In the genomic region with DNA sequence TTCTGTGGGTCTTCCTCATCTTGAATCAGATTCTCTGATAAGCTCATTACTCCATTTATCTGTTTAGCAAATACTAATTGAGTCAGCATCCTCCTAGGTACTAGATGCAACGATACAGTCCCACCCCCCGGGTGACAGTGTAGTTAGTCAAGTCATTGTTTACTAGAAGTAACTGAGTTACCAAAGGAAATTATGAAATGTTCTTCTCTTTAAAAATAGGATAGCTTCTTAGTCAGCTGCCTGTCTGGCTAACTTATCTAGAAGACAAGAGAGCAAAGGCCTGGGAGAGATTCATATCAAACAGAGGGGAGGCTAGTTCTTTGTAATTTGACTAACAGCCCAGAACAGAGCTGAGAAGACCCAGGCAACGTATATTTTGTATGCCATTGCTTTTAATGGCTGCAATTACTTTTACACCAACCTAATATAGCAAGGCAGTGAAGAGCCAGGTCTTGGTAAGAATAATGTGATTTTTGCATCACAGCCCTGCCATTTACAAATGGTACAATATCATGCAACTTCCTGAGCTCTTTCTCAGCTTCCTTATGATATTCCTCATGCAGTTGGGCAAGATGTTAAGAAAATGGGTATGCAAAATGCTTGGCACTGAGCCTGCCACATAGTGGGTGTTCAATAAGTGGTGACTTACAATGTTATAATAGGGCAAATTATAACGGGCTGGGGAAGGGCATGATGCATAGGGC, we compare ENCODE assay signal across 11 cellular contexts.
DNase-seq lines count a peak whose midpoint lies in the region; ATAC-seq and TF ChIP-seq lines count a peak whose summit lies in the region.
"Had no signal": no experiment of that assay in that cellular context is flagged by ENCODE, and none has a peak within 500 bp of the region (broad histone marks: within the 10 kb centered on the region; RNA-seq: fewer than 3 reads in every experiment).

No MANE protein-coding gene starts in this region.

- TF ChIP-seq CTCF in AG04449 (IDR thresholded peaks at IDR 0.05; ENCODE audit: insufficient read depth, low read length, missing control alignments), result no peak
- no peak for TF ChIP-seq CTCF in hepatocyte (IDR thresholded peaks at IDR 0.05; ENCODE audit: poor library complexity)
- TF ChIP-seq CTCF in left ventricle myocardium inferior (IDR thresholded peaks at IDR 0.05; ENCODE audit: borderline replicate concordance), result no peak
- no peak for TF ChIP-seq CTCF in A673 (conservative IDR thresholded peaks at IDR 0.05; ENCODE audit: low read depth, low read length)

- no peaks in the 10 kb centered on the region for H3K36me3 ChIP-seq in hepatocyte (replicated peaks; ENCODE audit: insufficient read depth, low read depth)
- H3K36me3 ChIP-seq in left ventricle myocardium inferior, result no peaks in the 10 kb centered on the region
- H3K36me3 ChIP-seq in A673 (ENCODE audit: insufficient read depth, low read length, poor library complexity, severe bottlenecking), result no peaks in the 10 kb centered on the region

- 33% methylated on average over 4 of the region's 4 CpGs for WGBS in hepatocyte (ENCODE audit: low lambda C conversion rate, missing lambda C conversion rate)

- BruUV-seq in A673 (replicated peaks; lab: Mats Ljungman, UMichigan), result no TSS peak

- POLR2A ChIA-PET in AG04449 (lab: Yijun Ruan, JAX), result interaction anchor here (0.7 to 1.2 kb wide), 4 partner anchors 40 to 319 kb away, joined by 3 to 8 read pairs (median 6); a partner anchor contains a TSS
- POLR2A ChIA-PET in A673 (lab: Charles Lee; ENCODE audit: low non-redundant PET), result no interaction called here

- H3K27ac Mint-ChIP-seq in T-helper 2 cell treated with Interferon-gamma antibody and Interleukin-4, amounts not matched to agents 5 μg/mL and 100 μg/mL, for 36 hours, result no peak overlapping the region
- H3K27ac Mint-ChIP-seq: activated naive CD4-positive, alpha-beta T cell treated with anti-CD3 and anti-CD28 coated beads, Interleukin-2, amount 50 U/mL, for 24 hours had no signal

- H2AFZ ChIP-seq in hepatocyte, result no peak overlapping the region

- H3K4me3 ChIP-seq in AG04449 (ENCODE audit: low read depth, low read length), result no peak overlapping the region
- H3K4me3 ChIP-seq in hepatocyte, result no peak overlapping the region
- no peak overlapping the region for H3K4me3 ChIP-seq in left ventricle myocardium inferior
- no peak overlapping the region for H3K4me3 ChIP-seq in A673 (ENCODE audit: low read depth, low read length, poor library complexity, severe bottlenecking)

- no peak overlapping the region for H3K4me3 Mint-ChIP-seq in T-helper 2 cell treated with Interferon-gamma antibody and Interleukin-4, amounts not matched to agents 5 μg/mL and 100 μg/mL, for 36 hours
- H3K4me3 Mint-ChIP-seq: activated naive CD4-positive, alpha-beta T cell treated with anti-CD3 and anti-CD28 coated beads, Interleukin-2, amount 50 U/mL, for 24 hours had no signal

- H3K9me2 ChIP-seq in hepatocyte (replicated peaks; ENCODE audit: insufficient read depth), result no peaks in the 10 kb centered on the region

- CTCF ChIA-PET in AG04449 (lab: Yijun Ruan, JAX) (interaction anchor here (0.7 to 6.0 kb wide), 7 partner anchors 11 to 319 kb away, joined by 3 to 53 read pairs (median 10); no protein-coding TSS in a partner anchor), A673 (lab: Charles Lee) (interaction anchor here (0.7 kb wide), 1 partner anchor 117 kb away, joined by 10 read pairs; no protein-coding TSS in a partner anchor)

- DNase-seq in AG04449 (ENCODE audit: low read depth, low spot score) (peak; percentile 47), GM04503 (ENCODE audit: low read depth) (peak; percentile 71), hepatocyte (ENCODE audit: low spot score) (peak; percentile 28), left colon (no peak), left ventricle myocardium inferior (no peak), NCI-H1436 (lab: John Stamatoyannopoulos, UW) (no peak), A673 (ENCODE audit: low spot score) (no peak)
- DNase-seq in T-helper 2 cell treated with Interferon-gamma antibody and Interleukin-4, amounts not matched to agents 5 μg/mL and 100 μg/mL, for 36 hours (ENCODE audit: low spot score), result peak; percentile 35
- DNase-seq: foreskin melanocyte, NCI-H2081 treated with DMSO at 0.1 percent for 48 hours had no signal

- H3K4me1 Mint-ChIP-seq in T-helper 2 cell treated with Interferon-gamma antibody and Interleukin-4, amounts not matched to agents 5 μg/mL and 100 μg/mL, for 36 hours (ENCODE audit: low read depth), result peaks cover 5% of the 10 kb centered on the region
- H3K4me1 Mint-ChIP-seq: activated naive CD4-positive, alpha-beta T cell treated with anti-CD3 and anti-CD28 coated beads, Interleukin-2, amount 50 U/mL, for 24 hours had no signal

- no peaks in the 10 kb centered on the region for H3K9me3 Mint-ChIP-seq in T-helper 2 cell treated with Interferon-gamma antibody and Interleukin-4, amounts not matched to agents 5 μg/mL and 100 μg/mL, for 36 hours
- H3K9me3 Mint-ChIP-seq: activated naive CD4-positive, alpha-beta T cell treated with anti-CD3 and anti-CD28 coated beads, Interleukin-2, amount 50 U/mL, for 24 hours had no signal

- no peaks in the 10 kb centered on the region for H3K36me3 Mint-ChIP-seq in T-helper 2 cell treated with Interferon-gamma antibody and Interleukin-4, amounts not matched to agents 5 μg/mL and 100 μg/mL, for 36 hours (ENCODE audit: low read depth)
- H3K36me3 Mint-ChIP-seq: activated naive CD4-positive, alpha-beta T cell treated with anti-CD3 and anti-CD28 coated beads, Interleukin-2, amount 50 U/mL, for 24 hours had no signal

- no peaks in the 10 kb centered on the region for H3K27me3 ChIP-seq in hepatocyte
- H3K27me3 ChIP-seq in left ventricle myocardium inferior (ENCODE audit: low read depth), result peaks cover 57% of the 10 kb centered on the region
- peaks cover 3% of the 10 kb centered on the region for H3K27me3 ChIP-seq in A673 (replicated peaks; ENCODE audit: insufficient read depth, low read depth, low read length, poor library complexity)

- H3K79me2 ChIP-seq in hepatocyte, result no peaks in the 10 kb centered on the region

- H3K27ac ChIP-seq in hepatocyte (no peak overlapping the region), left ventricle myocardium inferior (replicated peaks) (no peak overlapping the region), A673 (ENCODE audit: low read depth, low read length, poor library complexity, severe bottlenecking) (no peak overlapping the region)

- H4K20me1 ChIP-seq in hepatocyte (ENCODE audit: insufficient read depth, poor library complexity, severe bottlenecking), result no peaks in the 10 kb centered on the region

- intact Hi-C loops in left colon (cut with DNase I, micrococcal nuclease), result no loop called here
- intact Hi-C loops in left ventricle myocardium inferior (cut with micrococcal nuclease), result no loop called here
- intact Hi-C loops in A673 (cut with micrococcal nuclease; ENCODE audit: unreplicated experiment), result no loop called here

- H3K4me1 ChIP-seq in hepatocyte (ENCODE audit: insufficient read depth) (no peaks in the 10 kb centered on the region), left ventricle myocardium inferior (peaks cover under 1% of the 10 kb centered on the region), A673 (ENCODE audit: insufficient read depth, low read length, poor library complexity, severe bottlenecking) (no peaks in the 10 kb centered on the region)

- H3K9me3 ChIP-seq in hepatocyte (ENCODE audit: low read depth) (no peaks in the 10 kb centered on the region), left ventricle myocardium inferior (replicated peaks) (no peaks in the 10 kb centered on the region), A673 (ENCODE audit: low read depth, low read length, poor library complexity, severe bottlenecking) (no peaks in the 10 kb centered on the region)

- no peak for ATAC-seq in left colon

- H3K27me3 Mint-ChIP-seq in T-helper 2 cell treated with Interferon-gamma antibody and Interleukin-4, amounts not matched to agents 5 μg/mL and 100 μg/mL, for 36 hours (ENCODE audit: low read depth), result peaks cover 7% of the 10 kb centered on the region

- H3K4me2 ChIP-seq in hepatocyte, result no peak overlapping the region

Comparison
In these comparisons a context has a peak if more than half of its experiments do, and no peak if none do; other contexts are left out.
1. DNase-seq: peak in AG04449 (single experiment), GM04503 (single experiment), T-helper 2 cell treated with Interferon-gamma antibody and Interleukin-4, amounts not matched to agents 5 μg/mL and 100 μg/mL, for 36 hours (single experiment) and hepatocyte (single experiment); none in left colon (0 of 2), left ventricle myocardium inferior (single experiment), NCI-H1436 (single experiment) and A673 (single experiment).